Comparison of ENCODE assay signal across 8 cellular contexts in genomic region chrX:13398073-13398823, GRCh38.
DNase-seq lines count a peak whose midpoint lies in the region; TF ChIP-seq lines count a peak whose summit lies in the region.

No MANE protein-coding gene starts in this region.

- DNase-seq in AG10803 (ENCODE audit: low read depth) = peak; percentile 99
- peak; percentile 99 for DNase-seq in M059J (ENCODE audit: low read depth)
- DNase-seq in endodermal cell = peak; percentile 72
- no peak for DNase-seq in NCI-H510A treated with DMSO at 0.1 percent for 48 hours (lab: John Stamatoyannopoulos, UW)
- DNase-seq in GM10248 (ENCODE audit: extremely low spot score) = no peak
- no peak for DNase-seq in NCI-H2227 treated with DMSO at 0.1 percent for 48 hours (lab: John Stamatoyannopoulos, UW)
- no peak for DNase-seq in head of caudate nucleus

- peak overlapping the region; percentile 36 for H3K27ac ChIP-seq in endodermal cell (ENCODE audit: low read depth, low read length)

- POLR2A ChIA-PET in GM10248 (lab: Yijun Ruan, JAX) = no interaction called here

- CTCF ChIA-PET in GM10248 (lab: Yijun Ruan, JAX) = no interaction called here

- TF ChIP-seq CTCF in AG10803 (conservative IDR thresholded peaks at IDR 0.05; ENCODE audit: low read length) (no peak), endodermal cell (conservative IDR thresholded peaks at IDR 0.05) (no peak), nephron (IDR thresholded peaks at IDR 0.05; ENCODE audit: unreplicated experiment in 3 of 3) (no peak), GM10248 (IDR thresholded peaks at IDR 0.05; ENCODE audit: control extremely low read depth, extremely low read depth, low read depth, missing control alignments) (no peak)

- H3K36me3 ChIP-seq in endodermal cell (ENCODE audit: control insufficient read depth, insufficient read depth, low read length) = no peaks in the 10 kb centered on the region

- no peaks in the 10 kb centered on the region for H3K4me1 ChIP-seq in endodermal cell (ENCODE audit: control insufficient read depth, insufficient read depth, low read length)

- H3K4me1 Mint-ChIP-seq in endodermal cell (no peaks in the 10 kb centered on the region), nephron (peaks cover 41% of the 10 kb centered on the region)

- H3K27me3 Mint-ChIP-seq in endodermal cell (ENCODE audit: insufficient read depth) (no peaks in the 10 kb centered on the region), nephron (ENCODE audit: low read depth) (no peaks in the 10 kb centered on the region)

- no peak overlapping the region for H3K4me3 Mint-ChIP-seq in endodermal cell
- H3K4me3 Mint-ChIP-seq in nephron = no peak overlapping the region

- H3K27me3 ChIP-seq in endodermal cell (ENCODE audit: control insufficient read depth, insufficient read depth, low read length, poor library complexity, severe bottlenecking) = no peaks in the 10 kb centered on the region

- H3K9ac ChIP-seq in endodermal cell (ENCODE audit: extremely low read depth, low read length, poor library complexity, severe bottlenecking) = no peak overlapping the region

- intact Hi-C loops in head of caudate nucleus (cut with DNase I) = no loop called here

- H3K4me3 ChIP-seq in AG10803 (ENCODE audit: low read length) = no peak overlapping the region
- H3K4me3 ChIP-seq in endodermal cell (ENCODE audit: low read length) = no peak overlapping the region

- WGBS in endodermal cell (ENCODE audit: insufficient coverage in 1 of 2, insufficient read length in 1 of 2), 2 experiments = 80% methylated on average over 2 of the region's 4 CpGs; no CpG with 5 or more reads in 1 of the 2 experiments

- H3K36me3 Mint-ChIP-seq in endodermal cell (ENCODE audit: low read depth) (no peaks in the 10 kb centered on the region), nephron (ENCODE audit: low read depth) (no peaks in the 10 kb centered on the region)

- no peaks in the 10 kb centered on the region for H3K9me3 ChIP-seq in endodermal cell (ENCODE audit: control insufficient read depth, low read length)

- H3K27ac Mint-ChIP-seq in endodermal cell (no peak overlapping the region), nephron (peak overlapping the region; percentile 74 to 96 (median 84))

- H3K9me3 Mint-ChIP-seq in endodermal cell = peaks cover 45% of the 10 kb centered on the region
- H3K9me3 Mint-ChIP-seq in nephron = peaks cover 16% of the 10 kb centered on the region

Comparison
In these comparisons a context has a peak if more than half of its experiments do, and no peak if none do; other contexts are left out.
1. DNase-seq: peak in AG10803 (single experiment), M059J (single experiment) and endodermal cell (single experiment); none in NCI-H510A treated with DMSO at 0.1 percent for 48 hours (single experiment), GM10248 (single experiment), NCI-H2227 treated with DMSO at 0.1 percent for 48 hours (single experiment) and head of caudate nucleus (0 of 42).